In genomic region chr11:23573430-23573829, GRCh38 we compare ENCODE assay signal across 1 cellular context.
TF ChIP-seq lines count a peak whose summit lies in the region.

No MANE protein-coding gene starts in this region.

TF ChIP-seq in IMR-90, 13 proteins besides CTCF, POLR2A, EP300 and RAD21 (continued from another document):
- TF ChIP-seq SMC3 (IDR thresholded peaks at IDR 0.05; ENCODE audit: low read depth, low read length), result no peak
